15 cellular contexts compared by ENCODE assay signal in genomic region chr6:24996145-24996836, GRCh38.
DNase-seq lines count a peak whose midpoint lies in the region; ATAC-seq and TF ChIP-seq lines count a peak whose summit lies in the region.
"Had no signal": no experiment of that assay in that cellular context is flagged by ENCODE, and none has a peak within 500 bp of the region (broad histone marks: within the 10 kb centered on the region; RNA-seq: fewer than 3 reads in every experiment).

No MANE protein-coding gene starts in this region.

- peaks cover 66% of the 10 kb centered on the region for H3K4me1 Mint-ChIP-seq in activated CD4-positive, alpha-beta T cell treated with anti-CD3 and anti-CD28 coated beads, Interleukin-2, amount 10 ng/mL, durations not matched to agents 7 days and 5 days
- H3K4me1 Mint-ChIP-seq in activated T-helper 17 cell treated with anti-CD3 and anti-CD28 coated beads, Interleukin-2, amount 50 U/mL, for 72 hours: peaks cover 58% of the 10 kb centered on the region
- H3K4me1 Mint-ChIP-seq in stimulated activated memory B cell treated with anti-CD40 and anti-IgM and Interleukin-4, amounts not matched to agents 10 μg/mL and 1 μg/mL and 100 μg/mL, for 72 hours: peaks cover 74% of the 10 kb centered on the region

- ATAC-seq in activated T-helper 17 cell treated with anti-CD3 and anti-CD28 coated beads, Interleukin-2, amount 50 U/mL, for 72 hours (replicated peaks): no peak
- ATAC-seq in stimulated activated memory B cell treated with anti-CD40 and anti-IgM and Interleukin-4, amounts not matched to agents 10 μg/mL and 1 μg/mL and 100 μg/mL, for 72 hours: peak; percentile 70
- ATAC-seq: foreskin keratinocyte had no signal

- no peak for TF ChIP-seq CTCF in lower leg skin (IDR thresholded peaks at IDR 0.05)

- POLR2A ChIA-PET in activated CD4-positive, alpha-beta T cell treated with anti-CD3 and anti-CD28 coated beads, Interleukin-2, amount 10 ng/mL, durations not matched to agents 7 days and 5 days (lab: Charles Lee): no interaction called here

- CTCF ChIA-PET in activated CD4-positive, alpha-beta T cell treated with anti-CD3 and anti-CD28 coated beads, Interleukin-2, amount 10 ng/mL, durations not matched to agents 7 days and 5 days (lab: Charles Lee): interaction anchor here (0.6 to 0.9 kb wide), 3 partner anchors 21 to 990 kb away, joined by 3 read pairs; no protein-coding TSS in a partner anchor

- intact Hi-C loops in lower leg skin (cut with DNase I; ENCODE audit: low total_unique reads): no loop called here

- H3K9me3 Mint-ChIP-seq in activated CD4-positive, alpha-beta T cell treated with anti-CD3 and anti-CD28 coated beads, Interleukin-2, amount 10 ng/mL, durations not matched to agents 7 days and 5 days: peaks cover 24% of the 10 kb centered on the region
- peaks cover 4% of the 10 kb centered on the region for H3K9me3 Mint-ChIP-seq in activated T-helper 17 cell treated with anti-CD3 and anti-CD28 coated beads, Interleukin-2, amount 50 U/mL, for 72 hours
- peaks cover 3% of the 10 kb centered on the region for H3K9me3 Mint-ChIP-seq in stimulated activated memory B cell treated with anti-CD40 and anti-IgM and Interleukin-4, amounts not matched to agents 10 μg/mL and 1 μg/mL and 100 μg/mL, for 72 hours

- peak overlapping the region; percentile 54 for H3K27ac Mint-ChIP-seq in activated CD4-positive, alpha-beta T cell treated with anti-CD3 and anti-CD28 coated beads, Interleukin-2, amount 10 ng/mL, durations not matched to agents 7 days and 5 days
- H3K27ac Mint-ChIP-seq in activated T-helper 17 cell treated with anti-CD3 and anti-CD28 coated beads, Interleukin-2, amount 50 U/mL, for 72 hours: peak overlapping the region; percentile 0
- H3K27ac Mint-ChIP-seq in stimulated activated memory B cell treated with anti-CD40 and anti-IgM and Interleukin-4, amounts not matched to agents 10 μg/mL and 1 μg/mL and 100 μg/mL, for 72 hours: peak overlapping the region; percentile 68

- DNase-seq in activated CD4-positive, alpha-beta T cell treated with anti-CD3 and anti-CD28 coated beads, Interleukin-2, amount 10 ng/mL, durations not matched to agents 7 days and 5 days: no peak
- DNase-seq in activated CD4-positive, alpha-beta T cell treated with anti-CD3 and anti-CD28 coated beads for 1 hour: no peak
- DNase-seq in MV-4-11 (lab: John Stamatoyannopoulos, UW): peak; percentile 62
- DNase-seq in lower leg skin (ENCODE audit: low spot score in 2 of 2): no peak
- no peak for DNase-seq in NAMALWA (ENCODE audit: low spot score)
- DNase-seq in NCI-H2196 (lab: John Stamatoyannopoulos, UW; ENCODE audit: unreplicated experiment): no peak
- DNase-seq: cortex of kidney; EL; foreskin keratinocyte; kidney glomerular epithelial cell; NCI-H2081; occipital lobe; stimulated activated CD4-positive, alpha-beta T cell treated with anti-CD3 and anti-CD28 coated beads, Interleukin-2, amount 100 ng/mL, for 24 hours had no signal

- H3K4me3 Mint-ChIP-seq in activated CD4-positive, alpha-beta T cell treated with anti-CD3 and anti-CD28 coated beads, Interleukin-2, amount 10 ng/mL, durations not matched to agents 7 days and 5 days: no peak overlapping the region
- H3K4me3 Mint-ChIP-seq in activated T-helper 17 cell treated with anti-CD3 and anti-CD28 coated beads, Interleukin-2, amount 50 U/mL, for 72 hours: peak overlapping the region; percentile 1
- H3K4me3 Mint-ChIP-seq in stimulated activated memory B cell treated with anti-CD40 and anti-IgM and Interleukin-4, amounts not matched to agents 10 μg/mL and 1 μg/mL and 100 μg/mL, for 72 hours: no peak overlapping the region

- no peak overlapping the region for H3K4me3 ChIP-seq in lower leg skin (ENCODE audit: low read depth, poor library complexity, severe bottlenecking)

- 60 to 65% methylated on average over 5 of the region's 5 CpGs for WGBS in lower leg skin, 2 donors

- no peak for TF ChIP-seq POLR2A in lower leg skin (IDR thresholded peaks at IDR 0.05)

- peaks cover 42% of the 10 kb centered on the region for H3K36me3 Mint-ChIP-seq in activated CD4-positive, alpha-beta T cell treated with anti-CD3 and anti-CD28 coated beads, Interleukin-2, amount 10 ng/mL, durations not matched to agents 7 days and 5 days (ENCODE audit: low read depth)
- H3K36me3 Mint-ChIP-seq in activated T-helper 17 cell treated with anti-CD3 and anti-CD28 coated beads, Interleukin-2, amount 50 U/mL, for 72 hours (ENCODE audit: low read depth): peaks cover 8% of the 10 kb centered on the region
- peaks cover 15% of the 10 kb centered on the region for H3K36me3 Mint-ChIP-seq in stimulated activated memory B cell treated with anti-CD40 and anti-IgM and Interleukin-4, amounts not matched to agents 10 μg/mL and 1 μg/mL and 100 μg/mL, for 72 hours

- no peaks in the 10 kb centered on the region for H3K27me3 Mint-ChIP-seq in activated CD4-positive, alpha-beta T cell treated with anti-CD3 and anti-CD28 coated beads, Interleukin-2, amount 10 ng/mL, durations not matched to agents 7 days and 5 days
- H3K27me3 Mint-ChIP-seq in activated T-helper 17 cell treated with anti-CD3 and anti-CD28 coated beads, Interleukin-2, amount 50 U/mL, for 72 hours: no peaks in the 10 kb centered on the region
- no peaks in the 10 kb centered on the region for H3K27me3 Mint-ChIP-seq in stimulated activated memory B cell treated with anti-CD40 and anti-IgM and Interleukin-4, amounts not matched to agents 10 μg/mL and 1 μg/mL and 100 μg/mL, for 72 hours

Comparison
In these comparisons a context has a peak if more than half of its experiments do, and no peak if none do; other contexts are left out.
1. H3K27ac Mint-ChIP-seq: peak in every context shown above with its lines; median percentile 68 in stimulated activated memory B cell treated with anti-CD40 and anti-IgM and Interleukin-4, amounts not matched to agents 10 μg/mL and 1 μg/mL and 100 μg/mL, for 72 hours; 54 in activated CD4-positive, alpha-beta T cell treated with anti-CD3 and anti-CD28 coated beads, Interleukin-2, amount 10 ng/mL, durations not matched to agents 7 days and 5 days; 0 in activated T-helper 17 cell treated with anti-CD3 and anti-CD28 coated beads, Interleukin-2, amount 50 U/mL, for 72 hours.